Comparison of ENCODE assay signal across 26 cellular contexts in genomic region chr15:33191641-33192040, GRCh38. TPM values are rescaled to one million over a fixed set of nuclear protein-coding genes. Genes with fewer than 3 reads are reported as not detected.
"Had no signal": no experiment of that assay in that cellular context is flagged by ENCODE, and none has a peak within 500 bp of the region (broad histone marks: within the 10 kb centered on the region; RNA-seq: fewer than 3 reads in every experiment).

No MANE protein-coding gene starts in this region.

- H3K4me1 ChIP-seq: colonic mucosa had no signal

- H3K36me3 Mint-ChIP-seq: activated naive CD4-positive, alpha-beta T cell treated with anti-CD3 and anti-CD28 coated beads, Interleukin-2, amount 50 U/mL, for 72 hours; mesothelial cell of epicardium had no signal

- H3K4me3 ChIP-seq: colonic mucosa, gastroesophageal sphincter, hepatocyte, right atrium auricular region, smooth muscle cell, tibial nerve had no signal

- H3K27ac ChIP-seq: colonic mucosa, gastroesophageal sphincter, hepatocyte, right atrium auricular region, tibial nerve had no signal

- H3K27ac Mint-ChIP-seq: activated CD4-positive, alpha-beta T cell treated with anti-CD3 and anti-CD28 coated beads for 36 hours; activated CD8-positive, alpha-beta memory T cell treated with anti-CD3 and anti-CD28 coated beads, Interleukin-2, amount 10 ng/mL, durations not matched to agents 7 days and 5 days; activated CD8-positive, alpha-beta T cell treated with anti-CD3 and anti-CD28 coated beads, Interleukin-2, amount 10 ng/mL, durations not matched to agents 7 days and 5 days; activated naive CD4-positive, alpha-beta T cell treated with anti-CD3 and anti-CD28 coated beads, Interleukin-2, amount 50 U/mL, for 72 hours; activated T-cell treated with anti-CD3 and anti-CD28 coated beads, Interleukin-2, amount 50 U/mL, for 72 hours; mesothelial cell of epicardium; naive B cell; T-helper 2 cell treated with Interferon-gamma antibody and Interleukin-4, amounts not matched to agents 5 μg/mL and 100 μg/mL, for 36 hours had no signal

- DNase-seq: activated CD4-positive, alpha-beta T cell treated with anti-CD3 and anti-CD28 coated beads for 36 hours; activated CD4-positive, CD25-positive, alpha-beta regulatory T cell; activated CD8-positive, alpha-beta memory T cell treated with anti-CD3 and anti-CD28 coated beads, Interleukin-2, amount 10 ng/mL, durations not matched to agents 7 days and 5 days; activated CD8-positive, alpha-beta T cell treated with anti-CD3 and anti-CD28 coated beads, Interleukin-2, amount 10 ng/mL, durations not matched to agents 7 days and 5 days; activated naive CD4-positive, alpha-beta T cell; activated T-cell treated with anti-CD3 and anti-CD28 coated beads, Interleukin-2, amount 50 U/mL, for 72 hours; anterior cingulate cortex; colonic mucosa; effector memory CD4-positive, alpha-beta T cell; erythroblast; islet precursor cell; left colon; naive B cell; nucleus accumbens; stimulated activated CD4-positive, alpha-beta T cell treated with anti-CD3 and anti-CD28 coated beads, Interleukin-15, amount 100 ng/mL, for 24 hours; stimulated activated CD4-positive, alpha-beta T cell treated with anti-CD3 and anti-CD28 coated beads, Interleukin-2, amount 100 ng/mL, for 24 hours; stimulated activated naive CD4-positive, alpha-beta T cell had no signal

- H3K4me3 Mint-ChIP-seq: activated CD4-positive, alpha-beta T cell treated with anti-CD3 and anti-CD28 coated beads for 36 hours; activated CD8-positive, alpha-beta memory T cell treated with anti-CD3 and anti-CD28 coated beads, Interleukin-2, amount 10 ng/mL, durations not matched to agents 7 days and 5 days; activated CD8-positive, alpha-beta T cell treated with anti-CD3 and anti-CD28 coated beads, Interleukin-2, amount 10 ng/mL, durations not matched to agents 7 days and 5 days; activated T-cell treated with anti-CD3 and anti-CD28 coated beads, Interleukin-2, amount 50 U/mL, for 72 hours; mesothelial cell of epicardium; naive B cell; neural crest cell; T-helper 2 cell treated with Interferon-gamma antibody and Interleukin-4, amounts not matched to agents 5 μg/mL and 100 μg/mL, for 36 hours had no signal

- H3K27me3 ChIP-seq: colonic mucosa, right atrium auricular region had no signal

- H3K9me3 Mint-ChIP-seq: activated naive CD4-positive, alpha-beta T cell treated with anti-CD3 and anti-CD28 coated beads, Interleukin-2, amount 50 U/mL, for 72 hours; activated T-cell treated with anti-CD3 and anti-CD28 coated beads, Interleukin-2, amount 50 U/mL, for 72 hours; mesothelial cell of epicardium; neural crest cell; T-helper 2 cell treated with Interferon-gamma antibody and Interleukin-4, amounts not matched to agents 5 μg/mL and 100 μg/mL, for 36 hours had no signal

- H3K9me3 ChIP-seq: colonic mucosa, gastroesophageal sphincter, right atrium auricular region, tibial nerve had no signal

- H3K36me3 ChIP-seq: colonic mucosa, gastroesophageal sphincter, right atrium auricular region, tibial nerve had no signal

RNA-seq across cellular contexts. Expression of gene FMN1, which starts 2.9 kb away (rescaled TPM):
- total RNA-seq: activated CD8-positive, alpha-beta memory T cell treated with anti-CD3 and anti-CD28 coated beads, Interleukin-2, amount 10 ng/mL, durations not matched to agents 7 days and 5 days had no signal
